In genomic region chr3:27643355-27643754, GRCh38 we compare ENCODE assay signal across 15 cellular contexts.
DNase-seq lines count a peak whose midpoint lies in the region; ATAC-seq and TF ChIP-seq lines count a peak whose summit lies in the region.
"Had no signal": no experiment of that assay in that cellular context is flagged by ENCODE, and none has a peak within 500 bp of the region (broad histone marks: within the 10 kb centered on the region; RNA-seq: fewer than 3 reads in every experiment).

No MANE protein-coding gene starts in this region.

- TF ChIP-seq EP300 in SK-N-SH (IDR thresholded peaks at IDR 0.05; ENCODE audit: borderline replicate concordance in 1 of 2, low read depth in 1 of 2, low read length in 1 of 2), result no peak

- in situ Hi-C loops in HAP-1 (cut with MboI; ENCODE audit: low sequenced_read_pairs), result no loop called here

- no peaks in the 10 kb centered on the region for H3F3A ChIP-seq in SK-N-SH (replicated peaks; ENCODE audit: insufficient read depth)

- H3K9me3 ChIP-seq in SK-N-SH (no peaks in the 10 kb centered on the region), Peyer's patch (no peaks in the 10 kb centered on the region), HAP-1 (no peaks in the 10 kb centered on the region)
- H3K9me3 ChIP-seq: adrenal gland, gastroesophageal sphincter had no signal

- H3K4me2 ChIP-seq in SK-N-SH, result no peak overlapping the region

- CTCF ChIA-PET in SK-N-SH (lab: Yijun Ruan, JAX), result interaction anchor here (1.4 kb wide), 1 partner anchor 15 kb away, joined by 4 read pairs; no protein-coding TSS in a partner anchor

- H3K79me2 ChIP-seq in SK-N-SH (ENCODE audit: insufficient read depth), result no peaks in the 10 kb centered on the region

- TF ChIP-seq RAD21 in SK-N-SH (IDR thresholded peaks at IDR 0.05; ENCODE audit: low read length), result no peak

- H3K27ac ChIP-seq in SK-N-SH (ENCODE audit: low read depth in 2 of 2, low read length in 1 of 2) (no peak overlapping the region), Peyer's patch (peak overlapping the region in 3 of 4 donors; percentile 23 to 92 (median 85))
- H3K27ac ChIP-seq: adrenal gland, gastroesophageal sphincter had no signal

- H3K9ac ChIP-seq in SK-N-SH, result no peak overlapping the region

- no peaks in the 10 kb centered on the region for H4K20me1 ChIP-seq in SK-N-SH (ENCODE audit: insufficient read depth)

- H2AFZ ChIP-seq in SK-N-SH (ENCODE audit: low read depth), result 0 out of 2 replicates have a peak overlapping the region, but pooled peaks have one; percentile 29

- H3K36me3 ChIP-seq in SK-N-SH (replicated peaks in 1 of 2; ENCODE audit: control insufficient read depth in 1 of 2, insufficient read depth in 2 of 2, low read length in 1 of 2) (no peaks in the 10 kb centered on the region), Peyer's patch (no peaks in the 10 kb centered on the region), HAP-1 (replicated peaks) (no peaks in the 10 kb centered on the region)
- H3K36me3 ChIP-seq: adrenal gland, gastroesophageal sphincter had no signal

- WGBS in SK-N-SH (ENCODE audit: low lambda C conversion rate), result 81% methylated on average over 3 of the region's 3 CpGs

- no peak for TF ChIP-seq POLR2A in Peyer's patch (IDR thresholded peaks at IDR 0.05)

- POLR2A ChIA-PET in SK-N-SH (lab: Yijun Ruan, JAX), result no interaction called here

- H3K27me3 ChIP-seq in SK-N-SH (ENCODE audit: insufficient read depth) (no peaks in the 10 kb centered on the region), Peyer's patch (no peaks in the 10 kb centered on the region), HAP-1 (ENCODE audit: low read depth) (no peaks in the 10 kb centered on the region)
- H3K27me3 ChIP-seq: adrenal gland, gastroesophageal sphincter had no signal

- no peak overlapping the region for H3K4me3 ChIP-seq in SK-N-SH (ENCODE audit: low read depth in 2 of 2, low read length in 1 of 2)
- no peak overlapping the region for H3K4me3 ChIP-seq in Peyer's patch
- no peak overlapping the region for H3K4me3 ChIP-seq in fibroblast of mammary gland (ENCODE audit: control insufficient read depth, low read depth, low read length)
- no peak overlapping the region for H3K4me3 ChIP-seq in HAP-1
- H3K4me3 ChIP-seq: adrenal gland, gastroesophageal sphincter had no signal

- no peaks in the 10 kb centered on the region for H3K9me2 ChIP-seq in SK-N-SH

- TF ChIP-seq CTCF in SK-N-SH (IDR thresholded peaks at IDR 0.05), result no peak
- TF ChIP-seq CTCF in Peyer's patch (IDR thresholded peaks at IDR 0.05), result no peak
- TF ChIP-seq CTCF in fibroblast of mammary gland (conservative IDR thresholded peaks at IDR 0.05; ENCODE audit: control insufficient read depth, insufficient read depth, low read depth, low read length), result no peak

- H3K4me1 ChIP-seq in SK-N-SH (ENCODE audit: control insufficient read depth in 1 of 2, insufficient read depth in 2 of 2, low read depth in 1 of 2, low read length in 1 of 2), result no peaks in the 10 kb centered on the region
- H3K4me1 ChIP-seq in Peyer's patch, result peaks cover 0 to 22% (median 0%) of the 10 kb centered on the region in 4 donors
- H3K4me1 ChIP-seq in HAP-1, result no peaks in the 10 kb centered on the region
- H3K4me1 ChIP-seq: adrenal gland, gastroesophageal sphincter had no signal

- DNase-seq in SK-N-SH (no peak), Peyer's patch (no peak), fibroblast of mammary gland (ENCODE audit: low read depth) (peak; percentile 49), HAP-1 (ENCODE audit: low spot score in 2 of 2) (no peak), cerebellar nuclear complex (lab: John Stamatoyannopoulos, UW) (no peak), occipital lobe (lab: John Stamatoyannopoulos, UW) (no peak)
- DNase-seq: activated CD4-positive, alpha-beta T cell treated with anti-CD3 and anti-CD28 coated beads for 4 hours; adrenal gland; NCI-H1417 treated with DMSO at 0.1 percent for 48 hours; NCI-H345; RPMI8226; stimulated activated CD4-positive, alpha-beta T cell treated with anti-CD3 and anti-CD28 coated beads, Interleukin-4, amount 100 ng/mL, for 24 hours had no signal

- ATAC-seq in SK-N-SH treated with all-trans-retinoic acid at 6 μM for 48 hours, result no peak
- ATAC-seq in HG03571 (IDR thresholded peaks at IDR 0.05; ENCODE audit: unreplicated experiment), result no peak
- ATAC-seq: gastroesophageal sphincter had no signal

TF ChIP-seq in SK-N-SH, 30 proteins besides CTCF, POLR2A, EP300 and RAD21 (continues in another document):
- TF ChIP-seq GABPA (IDR thresholded peaks at IDR 0.05; ENCODE audit: low read depth), result no peak
- TF ChIP-seq NRF1 (IDR thresholded peaks at IDR 0.05; ENCODE audit: low read depth, low read length), result no peak
- no peak for TF ChIP-seq FOSL2 (IDR thresholded peaks at IDR 0.05; ENCODE audit: borderline replicate concordance, low read depth)
- TF ChIP-seq REST (IDR thresholded peaks at IDR 0.05; ENCODE audit: low read depth, low read length), result no peak
- no peak for TF ChIP-seq POLR2AphosphoS5 (IDR thresholded peaks at IDR 0.05; ENCODE audit: low read depth, low read length)
- no peak for TF ChIP-seq FOXM1 (IDR thresholded peaks at IDR 0.05; ENCODE audit: low read depth)

TF ChIP-seq in SK-N-SH treated with all-trans-retinoic acid at 6 μM for 48 hours, 23 proteins besides CTCF, POLR2A, EP300 and RAD21:
- TF ChIP-seq TOX (CRISPR knock-in tag; IDR thresholded peaks at IDR 0.05; ENCODE audit: borderline replicate concordance), result no peak
- TF ChIP-seq ZNF8 (CRISPR knock-in tag; IDR thresholded peaks at IDR 0.05), result no peak
- no peak for TF ChIP-seq RARB (CRISPR knock-in tag; IDR thresholded peaks at IDR 0.05)
- no peak for TF ChIP-seq BACH2 (CRISPR knock-in tag; IDR thresholded peaks at IDR 0.05; ENCODE audit: borderline replicate concordance)
- no peak for TF ChIP-seq SNAI2 (CRISPR knock-in tag; IDR thresholded peaks at IDR 0.05)
- no peak for TF ChIP-seq ZNF565 (CRISPR knock-in tag; conservative IDR thresholded peaks at IDR 0.05; ENCODE audit: low read depth)
- TF ChIP-seq CREB5 (CRISPR knock-in tag; IDR thresholded peaks at IDR 0.05; ENCODE audit: low read depth), result no peak
- no peak for TF ChIP-seq CSDC2 (CRISPR knock-in tag; IDR thresholded peaks at IDR 0.05)
- TF ChIP-seq OSR1 (CRISPR knock-in tag; IDR thresholded peaks at IDR 0.05), result no peak

Comparison
In these comparisons a context has a peak if more than half of its experiments do, and no peak if none do; other contexts are left out.
1. H3K27ac ChIP-seq: peak in Peyer's patch (3 of 4); none in SK-N-SH (0 of 2).